ENCODE assay signal across 28 cellular contexts in genomic region chr1:88454781-88455180, GRCh38.
"Had no signal": no experiment of that assay in that cellular context is flagged by ENCODE, and none has a peak within 500 bp of the region (broad histone marks: within the 10 kb centered on the region; RNA-seq: fewer than 3 reads in every experiment).

No MANE protein-coding gene starts in this region.

- H3K27ac Mint-ChIP-seq: dendritic cell treated with granulocyte-macrophage colony-stimulating factor and Interleukin-4, amounts not matched to agents 40 ng/mL and 50 ng/mL, for 4 days; effector memory CD8-positive, alpha-beta T cell; endodermal cell; mesothelial cell of epicardium; naive B cell had no signal

- H3K27me3 ChIP-seq: colonic mucosa, esophagus squamous epithelium, gastrocnemius medialis had no signal

- H3K4me3 ChIP-seq: colonic mucosa, esophagus squamous epithelium, gastrocnemius medialis, heart right ventricle, left lung, lower lobe of right lung, mucosa of descending colon had no signal

- H3K4me1 Mint-ChIP-seq: mesothelial cell of epicardium, naive B cell had no signal

- ATAC-seq: effector memory CD8-positive, alpha-beta T cell; esophagus mucosa; gastrocnemius medialis; heart right ventricle; left cardiac atrium; left lung; left ventricle myocardium superior; lower lobe of right lung; mucosa of descending colon had no signal

- H3K4me3 Mint-ChIP-seq: dendritic cell treated with granulocyte-macrophage colony-stimulating factor and Interleukin-4, amounts not matched to agents 40 ng/mL and 50 ng/mL, for 4 days; effector memory CD8-positive, alpha-beta T cell; endodermal cell; mesothelial cell of epicardium; naive B cell had no signal

- H3K9me3 ChIP-seq: colonic mucosa, esophagus squamous epithelium, gastrocnemius medialis, left lung, lower lobe of right lung, mucosa of descending colon had no signal

- H3K9me3 Mint-ChIP-seq: dendritic cell treated with granulocyte-macrophage colony-stimulating factor and Interleukin-4, amounts not matched to agents 40 ng/mL and 50 ng/mL, for 4 days; endodermal cell had no signal

- H3K27ac ChIP-seq: colonic mucosa, epithelial cell of prostate, esophagus squamous epithelium, gastrocnemius medialis, heart right ventricle, left lung, lower lobe of right lung had no signal

- H3K4me1 ChIP-seq: colonic mucosa, esophagus squamous epithelium, gastrocnemius medialis, heart right ventricle, left lung, lower lobe of right lung had no signal

- H3K27me3 Mint-ChIP-seq: effector memory CD8-positive, alpha-beta T cell had no signal

- H3K36me3 Mint-ChIP-seq: mesothelial cell of epicardium had no signal

- FAIRE-seq: endometrium, islet of Langerhans, keratinocyte had no signal

- DNase-seq: colonic mucosa; cortex of kidney; effector CD8-positive, alpha-beta T cell; effector memory CD8-positive, alpha-beta T cell; endodermal cell; erythroblast; esophagus squamous epithelium; foreskin fibroblast; foreskin melanocyte; gastrocnemius medialis; glutamatergic neuron; head of caudate nucleus; heart right ventricle; hippocampal formation; left cardiac atrium; left lung; left ventricle myocardium superior; lower lobe of right lung; mesenchymal stem cell; mucosa of descending colon; naive B cell had no signal

- H3K36me3 ChIP-seq: colonic mucosa, esophagus squamous epithelium, gastrocnemius medialis, heart right ventricle, left lung, lower lobe of right lung had no signal
